Comparison of ENCODE assay signal across 1 cellular context in genomic region chr4:182238355-182238931, GRCh38.
TF ChIP-seq lines count a peak whose summit lies in the region.

No MANE protein-coding gene starts in this region.

TF ChIP-seq in IMR-90, 13 proteins besides CTCF, POLR2A, EP300 and RAD21:
- no peak for TF ChIP-seq MAFK (IDR thresholded peaks at IDR 0.05; ENCODE audit: low read depth, low read length)
- no peak for TF ChIP-seq NFE2L2 (IDR thresholded peaks at IDR 0.05; ENCODE audit: low read depth, low read length)
- TF ChIP-seq ELK1 (IDR thresholded peaks at IDR 0.05; ENCODE audit: borderline replicate concordance, low read depth, low read length), result no peak
- no peak for TF ChIP-seq RCOR1 (IDR thresholded peaks at IDR 0.05; ENCODE audit: insufficient replicate concordance, low read length)
- no peak for TF ChIP-seq CHD1 (IDR thresholded peaks at IDR 0.05; ENCODE audit: low read depth, low read length)
- TF ChIP-seq, protein P1, sequence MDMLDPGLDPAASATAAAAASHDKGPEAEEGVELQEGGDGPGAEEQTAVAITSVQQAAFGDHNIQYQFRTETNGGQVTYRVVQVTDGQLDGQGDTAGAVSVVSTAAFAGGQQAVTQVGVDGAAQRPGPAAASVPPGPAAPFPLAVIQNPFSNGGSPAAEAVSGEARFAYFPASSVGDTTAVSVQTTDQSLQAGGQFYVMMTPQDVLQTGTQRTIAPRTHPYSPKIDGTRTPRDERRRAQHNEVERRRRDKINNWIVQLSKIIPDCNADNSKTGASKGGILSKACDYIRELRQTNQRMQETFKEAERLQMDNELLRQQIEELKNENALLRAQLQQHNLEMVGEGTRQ (IDR thresholded peaks at IDR 0.05; ENCODE audit: low read depth, low read length), result no peak
- 0 out of 2 replicates have a peak, but pooled peaks have one; percentile 3 for TF ChIP-seq FOS (IDR thresholded peaks at IDR 0.05; ENCODE audit: low read depth, low read length)
